ENCODE assay signal across 27 cellular contexts in the genomic region with DNA sequence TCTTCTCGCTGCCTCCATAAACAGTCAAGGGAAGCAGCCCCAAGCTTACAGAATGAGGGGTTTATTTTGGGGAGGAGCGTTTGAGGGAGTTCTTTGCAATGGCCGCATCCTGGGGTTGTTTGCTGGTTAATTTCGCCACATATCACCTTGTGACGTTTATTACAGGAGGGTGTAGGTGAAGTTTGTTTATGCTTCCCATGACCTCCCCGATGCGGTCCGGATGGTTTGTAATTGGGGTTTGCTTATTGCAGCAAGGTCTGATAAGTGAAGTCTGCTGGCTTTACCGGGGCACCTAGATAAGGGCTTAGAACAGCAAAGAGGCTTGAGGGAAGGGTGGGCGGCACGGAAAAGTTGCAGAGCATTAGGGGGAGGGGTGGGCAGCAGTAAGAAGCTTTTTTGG.
"Had no signal": no experiment of that assay in that cellular context is flagged by ENCODE, and none has a peak within 500 bp of the region (broad histone marks: within the 10 kb centered on the region; RNA-seq: fewer than 3 reads in every experiment).

No MANE protein-coding gene starts in this region.

- H3K36me3 Mint-ChIP-seq: natural killer cell; stimulated activated memory B cell treated with anti-CD40 and anti-IgM and Interleukin-4, amounts not matched to agents 10 μg/mL and 1 μg/mL and 100 μg/mL, for 72 hours; type B pancreatic cell had no signal

- H3K9me3 Mint-ChIP-seq: natural killer cell; nephron; stimulated activated memory B cell treated with anti-CD40 and anti-IgM and Interleukin-4, amounts not matched to agents 10 μg/mL and 1 μg/mL and 100 μg/mL, for 72 hours; stimulated activated naive CD8-positive, alpha-beta T cell treated with anti-CD3 and anti-CD28 coated beads, Interleukin-15, amount 100 ng/mL, for 72 hours; type B pancreatic cell had no signal

- H3K27ac Mint-ChIP-seq: naive thymus-derived CD4-positive, alpha-beta T cell; natural killer cell; nephron; stimulated activated memory B cell treated with anti-CD40 and anti-IgM and Interleukin-4, amounts not matched to agents 10 μg/mL and 1 μg/mL and 100 μg/mL, for 72 hours; stimulated activated naive CD8-positive, alpha-beta T cell treated with anti-CD3 and anti-CD28 coated beads, Interleukin-15, amount 100 ng/mL, for 72 hours; type B pancreatic cell had no signal

- H3K36me3 ChIP-seq: ovary, right lobe of liver, sigmoid colon, spleen, suprapubic skin, tibial artery, transverse colon, upper lobe of right lung, uterus had no signal

- H3K27me3 ChIP-seq: ovary, right lobe of liver, sigmoid colon, testis, tibial artery, transverse colon, upper lobe of right lung, uterus had no signal

- ATAC-seq: naive thymus-derived CD4-positive, alpha-beta T cell; right cardiac atrium; stimulated activated memory B cell treated with anti-CD40 and anti-IgM and Interleukin-4, amounts not matched to agents 10 μg/mL and 1 μg/mL and 100 μg/mL, for 72 hours; upper lobe of right lung had no signal

- H3K27me3 Mint-ChIP-seq: stimulated activated memory B cell treated with anti-CD40 and anti-IgM and Interleukin-4, amounts not matched to agents 10 μg/mL and 1 μg/mL and 100 μg/mL, for 72 hours had no signal

- H3K9ac ChIP-seq: parathyroid adenoma had no signal

- H3K4me3 ChIP-seq: ovary, psoas muscle, right lobe of liver, sigmoid colon, spleen, suprapubic skin, testis, tibial artery, transverse colon, upper lobe of right lung, uterus had no signal

- FAIRE-seq: small intestine had no signal

- H3K4me3 Mint-ChIP-seq: naive thymus-derived CD4-positive, alpha-beta T cell; natural killer cell; nephron; neural crest cell; stimulated activated memory B cell treated with anti-CD40 and anti-IgM and Interleukin-4, amounts not matched to agents 10 μg/mL and 1 μg/mL and 100 μg/mL, for 72 hours; stimulated activated naive CD8-positive, alpha-beta T cell treated with anti-CD3 and anti-CD28 coated beads, Interleukin-15, amount 100 ng/mL, for 72 hours; type B pancreatic cell had no signal

- H3K27ac ChIP-seq: ovary, parathyroid adenoma, psoas muscle, right lobe of liver, sigmoid colon, spleen, suprapubic skin, testis, tibial artery, transverse colon, upper lobe of right lung, uterus had no signal

- H3K79me2 ChIP-seq: parathyroid adenoma had no signal

- H2AFZ ChIP-seq: parathyroid adenoma had no signal

- H3K4me1 ChIP-seq: parathyroid adenoma, psoas muscle, right lobe of liver, sigmoid colon, spleen, suprapubic skin, testis, tibial artery, upper lobe of right lung, uterus had no signal

- DNase-seq: naive thymus-derived CD4-positive, alpha-beta T cell; natural killer cell; occipital lobe; ovary; posterior cingulate gyrus; psoas muscle; right cardiac atrium; right lobe of liver; sigmoid colon; spleen; stimulated activated CD4-positive, alpha-beta T cell treated with anti-CD3 and anti-CD28 coated beads, Interleukin-12 subunit alpha, Interleukin-12 subunit beta, amount 100 ng/mL, for 4 hours; stimulated activated CD4-positive, alpha-beta T cell treated with anti-CD3 and anti-CD28 coated beads, Interleukin-4, amount 100 ng/mL, for 4 hours; stimulated activated naive CD4-positive, alpha-beta T cell; substantia nigra; tibial artery; transverse colon; upper lobe of right lung; uterus had no signal

- H3K4me1 Mint-ChIP-seq: natural killer cell; neural crest cell; stimulated activated memory B cell treated with anti-CD40 and anti-IgM and Interleukin-4, amounts not matched to agents 10 μg/mL and 1 μg/mL and 100 μg/mL, for 72 hours; stimulated activated naive CD8-positive, alpha-beta T cell treated with anti-CD3 and anti-CD28 coated beads, Interleukin-15, amount 100 ng/mL, for 72 hours had no signal

- H3K9me3 ChIP-seq: ovary, psoas muscle, right lobe of liver, sigmoid colon, spleen, suprapubic skin, testis, tibial artery, transverse colon, upper lobe of right lung, uterus had no signal
